Comparison of ENCODE assay signal across 14 cellular contexts in the genomic region with DNA sequence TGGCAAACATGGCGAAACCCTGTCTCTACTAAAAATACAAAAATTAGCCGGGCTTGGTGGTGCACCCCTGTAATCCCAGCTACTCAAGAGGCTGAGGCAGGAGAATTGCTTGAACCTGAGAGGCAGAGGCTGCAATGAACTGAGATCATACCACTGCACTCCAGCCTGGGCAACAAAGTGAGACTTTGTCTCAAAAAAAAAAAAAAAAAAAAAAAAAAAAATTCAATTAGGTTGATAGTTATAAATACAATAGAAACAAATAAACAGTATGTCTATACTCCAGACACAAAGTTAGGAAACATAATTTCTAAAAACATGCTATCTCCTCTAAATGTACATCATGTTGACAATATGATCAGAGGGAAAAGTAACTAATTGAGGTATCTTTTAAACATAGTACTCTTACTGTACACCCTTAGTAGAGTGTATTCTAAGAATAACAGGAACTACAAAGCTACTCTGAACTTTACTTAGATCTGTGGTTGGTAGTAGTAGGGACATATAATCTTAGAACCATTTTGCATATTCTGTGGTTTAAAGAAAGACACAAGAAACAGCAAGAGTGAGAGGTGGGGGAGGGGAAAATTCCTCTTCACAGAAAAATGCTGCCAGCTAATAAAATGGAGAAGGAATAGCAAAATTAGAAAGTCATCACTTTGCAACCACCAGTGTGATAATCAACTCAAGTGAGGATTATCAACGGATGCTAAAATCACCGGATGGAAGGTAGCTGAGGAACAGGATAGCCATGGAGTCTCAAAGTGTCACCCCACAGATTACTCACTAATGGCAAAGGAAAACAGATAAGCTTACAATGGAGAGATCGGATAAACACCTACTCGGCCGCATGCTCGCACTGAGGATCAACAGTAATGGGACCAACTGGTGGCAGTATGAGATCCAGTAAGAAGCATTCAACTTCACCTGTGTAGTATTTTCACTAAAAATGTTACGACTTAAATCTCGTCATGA. TPM values are rescaled to one million over a fixed set of nuclear protein-coding genes. Genes with fewer than 3 reads are reported as not detected.
DNase-seq lines count a peak whose midpoint lies in the region; ATAC-seq and TF ChIP-seq lines count a peak whose summit lies in the region.
"Had no signal": no experiment of that assay in that cellular context is flagged by ENCODE, and none has a peak within 500 bp of the region (broad histone marks: within the 10 kb centered on the region; RNA-seq: fewer than 3 reads in every experiment).

No MANE protein-coding gene starts in this region.

- peaks cover 4% of the 10 kb centered on the region for H3K36me3 ChIP-seq in testis (ENCODE audit: low read depth, missing control alignments)

- H3K4me1 Mint-ChIP-seq in CD4-positive, alpha-beta T cell (ENCODE audit: low read depth), result peaks cover 12% of the 10 kb centered on the region
- H3K4me1 Mint-ChIP-seq in activated naive CD8-positive, alpha-beta T cell treated with anti-CD3 and anti-CD28 coated beads, Interleukin-2, amount 10 ng/mL, durations not matched to agents 7 days and 5 days, result peaks cover 16% of the 10 kb centered on the region

- H3K36me3 Mint-ChIP-seq in CD4-positive, alpha-beta T cell (ENCODE audit: low read depth), result peaks cover 85% of the 10 kb centered on the region
- H3K36me3 Mint-ChIP-seq in activated naive CD8-positive, alpha-beta T cell treated with anti-CD3 and anti-CD28 coated beads, Interleukin-2, amount 10 ng/mL, durations not matched to agents 7 days and 5 days, result peaks cover 47% of the 10 kb centered on the region

- 89 to 95% methylated on average over 10 of the region's 10 CpGs for WGBS in testis, 2 donors

- no peak overlapping the region for H3K27ac ChIP-seq in CD4-positive, alpha-beta T cell (ENCODE audit: low read depth, low read length)
- H3K27ac ChIP-seq in testis, result no peak overlapping the region
- H3K27ac ChIP-seq: parathyroid adenoma, VCaP had no signal

- TF ChIP-seq CTCF in CD4-positive, alpha-beta T cell (IDR thresholded peaks at IDR 0.05), result no peak
- no peak for TF ChIP-seq CTCF in testis (IDR thresholded peaks at IDR 0.05)

- H3K27ac Mint-ChIP-seq in CD4-positive, alpha-beta T cell, result peak overlapping the region; percentile 48
- H3K27ac Mint-ChIP-seq in activated naive CD8-positive, alpha-beta T cell treated with anti-CD3 and anti-CD28 coated beads, Interleukin-2, amount 10 ng/mL, durations not matched to agents 7 days and 5 days, result peak overlapping the region; percentile 81

- POLR2A ChIA-PET in CD4-positive, alpha-beta T cell (lab: Charles Lee), result no interaction called here
- POLR2A ChIA-PET in activated naive CD8-positive, alpha-beta T cell treated with anti-CD3 and anti-CD28 coated beads, Interleukin-2, amount 10 ng/mL, durations not matched to agents 7 days and 5 days (lab: Charles Lee), result interaction anchor here (1.4 to 2.4 kb wide), 4 partner anchors 11 to 54 kb away, joined by 3 to 7 read pairs (median 4); partner anchors contain the start of gene MTOR

- no peak for ATAC-seq in CD4-positive, alpha-beta T cell (ENCODE audit: poor library complexity)
- ATAC-seq in GM19035 (IDR thresholded peaks at IDR 0.05; ENCODE audit: unreplicated experiment) (peak; percentile 66), HG03439 (IDR thresholded peaks at IDR 0.05; ENCODE audit: unreplicated experiment) (peak; percentile 74)
- ATAC-seq in activated naive CD8-positive, alpha-beta T cell treated with anti-CD3 and anti-CD28 coated beads, Interleukin-2, amount 10 ng/mL, durations not matched to agents 7 days and 5 days (ENCODE audit: low read depth), result peak; percentile 82
- ATAC-seq: esophagus mucosa had no signal

- H3K9me3 ChIP-seq in CD4-positive, alpha-beta T cell (ENCODE audit: control insufficient read depth, low read length), result no peaks in the 10 kb centered on the region
- no peaks in the 10 kb centered on the region for H3K9me3 ChIP-seq in testis

- no peaks in the 10 kb centered on the region for H3K27me3 ChIP-seq in CD4-positive, alpha-beta T cell (ENCODE audit: control insufficient read depth, insufficient read depth, low read length)
- H3K27me3 ChIP-seq in testis, result no peaks in the 10 kb centered on the region

- no peak for DNase-seq in CD4-positive, alpha-beta T cell
- DNase-seq in activated naive CD8-positive, alpha-beta T cell treated with anti-CD3 and anti-CD28 coated beads, Interleukin-2, amount 10 ng/mL, durations not matched to agents 7 days and 5 days, result no peak
- DNase-seq in testis (no peak), cardiac septum (ENCODE audit: low spot score) (no peak), islet precursor cell (no peak)
- no peak for DNase-seq in stimulated activated CD4-positive, alpha-beta T cell treated with anti-CD3 and anti-CD28 coated beads, Interleukin-4, amount 100 ng/mL, for 4 hours
- DNase-seq: COR-L47, NCI-H1048 had no signal

- intact Hi-C loops in CD4-positive, alpha-beta T cell (cut with DNase I, micrococcal nuclease), result no loop called here
- intact Hi-C loops in testis (cut with DNase I; ENCODE audit: low total_unique reads), result no loop called here
- intact Hi-C loops in cardiac septum (cut with DNase I), result no loop called here

- no peaks in the 10 kb centered on the region for H3K4me1 ChIP-seq in testis
- H3K4me1 ChIP-seq: parathyroid adenoma had no signal

- no peak for TF ChIP-seq POLR2A in testis (IDR thresholded peaks at IDR 0.05)

- H3K9me3 Mint-ChIP-seq in CD4-positive, alpha-beta T cell, result no peaks in the 10 kb centered on the region
- H3K9me3 Mint-ChIP-seq in activated naive CD8-positive, alpha-beta T cell treated with anti-CD3 and anti-CD28 coated beads, Interleukin-2, amount 10 ng/mL, durations not matched to agents 7 days and 5 days, result no peaks in the 10 kb centered on the region

- no peak overlapping the region for H3K4me3 ChIP-seq in testis

- no peaks in the 10 kb centered on the region for H3K27me3 Mint-ChIP-seq in CD4-positive, alpha-beta T cell
- H3K27me3 Mint-ChIP-seq in activated naive CD8-positive, alpha-beta T cell treated with anti-CD3 and anti-CD28 coated beads, Interleukin-2, amount 10 ng/mL, durations not matched to agents 7 days and 5 days, result no peaks in the 10 kb centered on the region

- H3K4me3 Mint-ChIP-seq in CD4-positive, alpha-beta T cell, result no peak overlapping the region
- peak overlapping the region; percentile 63 for H3K4me3 Mint-ChIP-seq in activated naive CD8-positive, alpha-beta T cell treated with anti-CD3 and anti-CD28 coated beads, Interleukin-2, amount 10 ng/mL, durations not matched to agents 7 days and 5 days

- CTCF ChIA-PET in CD4-positive, alpha-beta T cell (lab: Charles Lee), result interaction anchor here (0.7 to 0.9 kb wide), 3 partner anchors 8 to 514 kb away, joined by 3 read pairs; no protein-coding TSS in a partner anchor

RNA-seq across cellular contexts. Expression of gene MTOR, which starts 35.0 kb away (rescaled TPM):
- 10 to 100 TPM; 27.3 to 28.9 TPM for total RNA-seq in CD4-positive, alpha-beta T cell
- total RNA-seq in activated naive CD8-positive, alpha-beta T cell treated with anti-CD3 and anti-CD28 coated beads, Interleukin-2, amount 10 ng/mL, durations not matched to agents 7 days and 5 days, result 10 to 100 TPM; 40.7 to 45.4 TPM
- total RNA-seq in testis, result 100 to 1,000 TPM in 1 of 2 donors, 10 to 100 TPM in 1; 83.3 to 108 TPM
- 129 TPM for polyA plus RNA-seq in testis (ENCODE audit: insufficient read depth, low read depth, low replicate concordance)
- total RNA-seq in cardiac septum, result 36.1 TPM

RNA-seq across cellular contexts. Expression of gene ANGPTL7, which starts 38.2 kb away (rescaled TPM):
- not detected for total RNA-seq in CD4-positive, alpha-beta T cell
- total RNA-seq in activated naive CD8-positive, alpha-beta T cell treated with anti-CD3 and anti-CD28 coated beads, Interleukin-2, amount 10 ng/mL, durations not matched to agents 7 days and 5 days, result not detected
- total RNA-seq in testis, result not detected
- polyA plus RNA-seq in testis (ENCODE audit: insufficient read depth, low read depth, low replicate concordance), result 1.6 TPM
- 0.81 TPM for total RNA-seq in cardiac septum
- total RNA-seq: esophagus mucosa, kidney epithelial cell had no signal

RNA-seq across cellular contexts. Expression of gene UBIAD1, which starts 45.6 kb away (rescaled TPM):
- 10 to 100 TPM; 19.2 to 19.3 TPM for total RNA-seq in CD4-positive, alpha-beta T cell
- total RNA-seq in activated naive CD8-positive, alpha-beta T cell treated with anti-CD3 and anti-CD28 coated beads, Interleukin-2, amount 10 ng/mL, durations not matched to agents 7 days and 5 days, result 10 to 100 TPM; 26.5 to 28.9 TPM
- total RNA-seq in testis, result 10 to 100 TPM; 29.3 to 32.0 TPM
- 25.8 TPM for polyA plus RNA-seq in testis (ENCODE audit: insufficient read depth, low read depth, low replicate concordance)
- total RNA-seq in cardiac septum, result 13.2 TPM
